In the genomic region with DNA sequence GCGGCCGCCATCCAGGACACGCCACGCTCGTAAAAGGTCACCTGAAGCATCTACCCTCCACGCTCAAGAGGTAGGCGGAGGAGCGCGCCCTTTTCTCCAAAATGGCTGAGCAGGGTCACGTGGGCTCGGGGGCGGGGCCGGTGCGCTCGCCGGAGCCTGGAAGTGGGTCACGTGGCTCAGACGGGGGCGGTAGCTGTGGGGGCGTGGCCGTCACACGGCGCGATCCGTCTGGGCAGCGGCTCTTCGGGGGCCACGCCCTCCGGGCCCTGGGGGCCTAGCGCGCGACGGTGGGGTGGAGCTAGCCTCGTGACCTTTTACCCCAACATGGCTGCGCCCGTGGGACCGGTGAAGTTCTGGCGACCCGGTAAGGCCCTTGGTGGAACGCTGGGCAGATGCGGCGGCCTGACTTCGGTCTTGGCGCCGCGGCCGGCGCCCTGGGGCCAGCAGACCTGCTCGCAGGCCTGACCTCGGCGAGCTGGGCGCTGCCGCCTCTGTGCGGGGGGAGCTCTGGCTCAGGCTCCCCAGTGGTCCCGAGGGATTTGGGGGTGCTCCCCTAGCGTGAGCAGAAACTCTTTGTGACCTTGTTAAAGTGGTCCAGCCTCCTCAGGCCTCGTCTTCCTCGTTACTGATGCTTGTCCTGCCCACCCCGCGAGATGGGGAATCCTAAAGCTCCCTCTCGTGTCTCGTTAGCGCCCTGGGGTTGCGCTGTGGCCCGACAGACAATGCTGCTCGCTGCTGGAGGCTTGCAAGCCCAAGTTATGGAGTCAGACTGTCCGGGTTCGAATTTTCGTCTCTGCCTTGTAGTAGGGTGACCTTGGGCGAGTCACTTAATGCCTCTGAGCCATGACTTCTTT, we compare ENCODE assay signal across 8 cellular contexts.
DNase-seq lines count a peak whose midpoint lies in the region; ATAC-seq lines count a peak whose summit lies in the region.

A gene with protein sequence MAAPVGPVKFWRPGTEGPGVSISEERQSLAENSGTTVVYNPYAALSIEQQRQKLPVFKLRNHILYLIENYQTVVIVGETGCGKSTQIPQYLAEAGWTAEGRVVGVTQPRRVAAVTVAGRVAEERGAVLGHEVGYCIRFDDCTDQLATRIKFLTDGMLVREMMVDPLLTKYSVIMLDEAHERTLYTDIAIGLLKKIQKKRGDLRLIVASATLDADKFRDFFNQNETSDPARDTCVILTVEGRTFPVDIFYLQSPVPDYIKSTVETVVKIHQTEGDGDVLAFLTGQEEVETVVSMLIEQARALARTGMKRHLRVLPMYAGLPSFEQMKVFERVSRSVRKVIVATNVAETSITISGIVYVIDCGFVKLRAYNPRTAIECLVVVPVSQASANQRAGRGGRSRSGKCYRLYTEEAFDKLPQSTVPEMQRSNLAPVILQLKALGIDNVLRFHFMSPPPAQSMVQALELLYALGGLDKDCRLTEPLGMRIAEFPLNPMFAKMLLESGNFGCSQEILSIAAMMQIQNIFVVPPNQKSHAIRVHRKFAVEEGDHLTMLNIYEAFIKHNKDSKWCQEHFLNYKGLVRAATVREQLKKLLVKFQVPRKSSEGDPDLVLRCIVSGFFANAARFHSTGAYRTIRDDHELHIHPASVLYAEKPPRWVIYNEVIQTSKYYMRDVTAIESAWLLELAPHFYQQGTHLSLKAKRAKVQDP (plus strand): TSS at position 301 of the 854 bp plus-strand sequence. CDS start 24 bp downstream, at position 325.

- peak; percentile 93 for ATAC-seq in GM19467 (IDR thresholded peaks at IDR 0.05; ENCODE audit: unreplicated experiment)

- peak; percentile 99 for DNase-seq in COLO668 (lab: John Stamatoyannopoulos, UW; ENCODE audit: unreplicated experiment)
- DNase-seq in HS-27A (ENCODE audit: low read depth): peak; percentile 87
- DNase-seq in NK-92 (lab: John Stamatoyannopoulos, UW; ENCODE audit: unreplicated experiment): peak; percentile 82
- DNase-seq in activated CD8-positive, alpha-beta memory T cell treated with anti-CD3 and anti-CD28 coated beads for 24 hours: peak; percentile 99
- DNase-seq in effector CD8-positive, alpha-beta T cell (lab: John Stamatoyannopoulos, UW): peak; percentile 95
- peak; percentile 98 for DNase-seq in medulla oblongata (ENCODE audit: extremely low spot score)
- peak; percentile 96 for DNase-seq in stimulated activated CD8-positive, alpha-beta memory T cell treated with anti-CD3 and anti-CD28 coated beads, Interleukin-12 subunit alpha, Interleukin-12 subunit beta, amount 100 ng/mL, for 1 hour (ENCODE audit: low read depth)

Comparison
In these comparisons a context has a peak if more than half of its experiments do, and no peak if none do; other contexts are left out.
1. Peak in every context shown above with its lines: DNase-seq and ATAC-seq.